ENCODE assay signal across 8 cellular contexts in genomic region chr17:40551091-40551873, GRCh38. TPM values are rescaled to one million over a fixed set of nuclear protein-coding genes. Genes with fewer than 3 reads are reported as not detected.
DNase-seq lines count a peak whose midpoint lies in the region; ATAC-seq and TF ChIP-seq lines count a peak whose summit lies in the region.

No MANE protein-coding gene starts in this region.

- ATAC-seq in stimulated activated naive B cell treated with anti-CD40 and anti-IgM and Interleukin-4, amounts not matched to agents 10 μg/mL and 1 μg/mL and 100 μg/mL, for 72 hours (replicated peaks): no peak
- ATAC-seq in GM19395 (IDR thresholded peaks at IDR 0.05; ENCODE audit: unreplicated experiment): no peak
- no peak for ATAC-seq in GM21825 (IDR thresholded peaks at IDR 0.05; ENCODE audit: unreplicated experiment)
- no peak for ATAC-seq in activated CD4-positive, CD25-positive, alpha-beta regulatory T cell treated with anti-CD3 and anti-CD28 coated beads, Interleukin-2, amount 50 U/mL, for 24 hours

- no peaks in the 10 kb centered on the region for H3K9me3 Mint-ChIP-seq in HFFc6
- H3K9me3 Mint-ChIP-seq in stimulated activated naive B cell treated with anti-CD40 and anti-IgM and Interleukin-4, amounts not matched to agents 10 μg/mL and 1 μg/mL and 100 μg/mL, for 72 hours: no peaks in the 10 kb centered on the region

- intact Hi-C loops in left ventricle myocardium inferior (cut with micrococcal nuclease): no loop called here

- H3K9me3 ChIP-seq in left ventricle myocardium inferior (replicated peaks): no peaks in the 10 kb centered on the region

- peaks cover 9% of the 10 kb centered on the region for H3K27me3 Mint-ChIP-seq in HFFc6 (ENCODE audit: insufficient read depth)
- peaks cover 0 to 4% of the 10 kb centered on the region in 2 donors for H3K27me3 Mint-ChIP-seq in stimulated activated naive B cell treated with anti-CD40 and anti-IgM and Interleukin-4, amounts not matched to agents 10 μg/mL and 1 μg/mL and 100 μg/mL, for 72 hours

- H3K27ac Mint-ChIP-seq in HFFc6: peak overlapping the region; percentile 100
- peak overlapping the region; percentile 100 for H3K27ac Mint-ChIP-seq in stimulated activated naive B cell treated with anti-CD40 and anti-IgM and Interleukin-4, amounts not matched to agents 10 μg/mL and 1 μg/mL and 100 μg/mL, for 72 hours

- H3K4me1 Mint-ChIP-seq in HFFc6 (ENCODE audit: low read depth): peaks cover 74% of the 10 kb centered on the region
- peaks cover 88 to 100% of the 10 kb centered on the region in 2 donors for H3K4me1 Mint-ChIP-seq in stimulated activated naive B cell treated with anti-CD40 and anti-IgM and Interleukin-4, amounts not matched to agents 10 μg/mL and 1 μg/mL and 100 μg/mL, for 72 hours

- TF ChIP-seq CTCF in HFFc6 (IDR thresholded peaks at IDR 0.05) (no peak), left ventricle myocardium inferior (IDR thresholded peaks at IDR 0.05; ENCODE audit: borderline replicate concordance) (no peak)

- DNase-seq in HFFc6 (peak; percentile 95), left ventricle myocardium inferior (peak; percentile 67), NCI-H524 (lab: John Stamatoyannopoulos, UW) (no peak)
- peak; percentile 61 for DNase-seq in activated CD8-positive, alpha-beta memory T cell treated with anti-CD3 and anti-CD28 coated beads, Interleukin-2, amount 50 U/mL, for 48 hours
- DNase-seq in stimulated activated naive B cell treated with anti-CD40 and anti-IgM and Interleukin-4, amounts not matched to agents 10 μg/mL and 1 μg/mL and 100 μg/mL, for 72 hours: no peak

- H3K27me3 ChIP-seq in left ventricle myocardium inferior (ENCODE audit: low read depth): no peaks in the 10 kb centered on the region

- H3K4me3 ChIP-seq in left ventricle myocardium inferior: no peak overlapping the region

- H3K36me3 Mint-ChIP-seq in HFFc6 (ENCODE audit: low read depth): peaks cover 8% of the 10 kb centered on the region; the same call in 1 of the 2 replicates
- H3K36me3 Mint-ChIP-seq in stimulated activated naive B cell treated with anti-CD40 and anti-IgM and Interleukin-4, amounts not matched to agents 10 μg/mL and 1 μg/mL and 100 μg/mL, for 72 hours: peaks cover 47 to 57% of the 10 kb centered on the region in 2 donors

- no peaks in the 10 kb centered on the region for H3K36me3 ChIP-seq in left ventricle myocardium inferior

- H3K4me1 ChIP-seq in left ventricle myocardium inferior: peaks cover 79% of the 10 kb centered on the region

- peak overlapping the region; percentile 88 for H3K4me3 Mint-ChIP-seq in HFFc6
- H3K4me3 Mint-ChIP-seq in stimulated activated naive B cell treated with anti-CD40 and anti-IgM and Interleukin-4, amounts not matched to agents 10 μg/mL and 1 μg/mL and 100 μg/mL, for 72 hours: peak overlapping the region; percentile 63 to 67

- H3K27ac ChIP-seq in left ventricle myocardium inferior (replicated peaks): peak overlapping the region; percentile 92

RNA-seq across cellular contexts. Expression of gene CCR7, which starts 14.0 kb away (rescaled TPM):
- total RNA-seq in HFFc6 (2021; fragmentation: NEBNext Ultra II Directional; extraction: Animal tissue kit (Norgen Biotek cat#: 25700)): not detected
- total RNA-seq in left ventricle myocardium inferior: not detected

RNA-seq across cellular contexts. Expression of gene TNS4, which starts 49.9 kb away (rescaled TPM):
- total RNA-seq in HFFc6 (2021; fragmentation: NEBNext Ultra II Directional; extraction: Animal tissue kit (Norgen Biotek cat#: 25700)): under 1 TPM in 1 of 6 experiments, not detected in 5; 0.17 TPM
- not detected for total RNA-seq in left ventricle myocardium inferior

Comparison
In these comparisons a context has a peak if more than half of its experiments do, and no peak if none do; other contexts are left out.
1. DNase-seq: peak in HFFc6 (single experiment), activated CD8-positive, alpha-beta memory T cell treated with anti-CD3 and anti-CD28 coated beads, Interleukin-2, amount 50 U/mL, for 48 hours (single experiment) and left ventricle myocardium inferior (single experiment); none in stimulated activated naive B cell treated with anti-CD40 and anti-IgM and Interleukin-4, amounts not matched to agents 10 μg/mL and 1 μg/mL and 100 μg/mL, for 72 hours (single experiment) and NCI-H524 (0 of 2).